Comparison of ENCODE assay signal across 30 cellular contexts in the genomic region with DNA sequence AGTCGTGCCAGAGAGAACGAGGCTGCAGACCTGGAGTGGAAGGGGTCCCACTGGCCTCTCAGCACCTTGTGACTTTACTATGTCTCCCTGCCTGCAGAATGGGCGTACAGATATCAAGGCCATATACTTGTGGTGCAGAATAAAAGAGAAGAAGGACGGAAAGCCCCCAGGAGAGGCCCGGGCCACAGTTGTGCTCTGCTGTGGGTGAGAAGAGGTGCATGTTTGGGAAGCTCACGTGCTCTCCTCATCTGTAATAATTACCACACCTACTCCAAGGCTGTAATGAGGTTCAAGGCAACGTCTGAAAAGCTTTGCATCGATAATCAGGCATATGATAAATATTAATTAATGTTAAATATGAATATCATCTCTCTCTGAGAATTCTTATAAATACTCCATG. TPM values are rescaled to one million over a fixed set of nuclear protein-coding genes. Genes with fewer than 3 reads are reported as not detected.
DNase-seq lines count a peak whose midpoint lies in the region; ATAC-seq, FAIRE-seq and TF ChIP-seq lines count a peak whose summit lies in the region.
"Had no signal": no experiment of that assay in that cellular context is flagged by ENCODE, and none has a peak within 500 bp of the region (broad histone marks: within the 10 kb centered on the region; RNA-seq: fewer than 3 reads in every experiment).

No MANE protein-coding gene starts in this region.

- H3K36me3 ChIP-seq in IMR-90 (ENCODE audit: control insufficient read depth, insufficient read depth, low read length) (peaks cover 5% of the 10 kb centered on the region), GM12878 (ENCODE audit: control insufficient read depth in 2 of 2, insufficient read depth in 2 of 2, low read length in 1 of 2) (peaks cover 4 to 15% of the 10 kb centered on the region in 2 experiments; a peak in 2 of 4 replicates), skeletal muscle tissue (ENCODE audit: control insufficient read depth in 3 of 3, insufficient read depth in 3 of 3, low read length in 3 of 3) (peaks cover 0 to 5% (median 4%) of the 10 kb centered on the region in 3 donors), mammary epithelial cell (ENCODE audit: insufficient read depth, low read length) (no peaks in the 10 kb centered on the region), mesendoderm (ENCODE audit: control insufficient read depth, insufficient read depth, low read length) (no peaks in the 10 kb centered on the region)
- H3K36me3 ChIP-seq: cardiac muscle cell, colonic mucosa, left lung, prostate gland, upper lobe of left lung had no signal

- TF ChIP-seq RAD21 in IMR-90 (IDR thresholded peaks at IDR 0.05; ENCODE audit: low read length) (no peak), GM12878 (IDR thresholded peaks at IDR 0.05; ENCODE audit: insufficient read depth, low read depth, low read length) (no peak)

- H3K9me3 ChIP-seq in IMR-90 (ENCODE audit: control insufficient read depth, insufficient read depth, low read length) (no peaks in the 10 kb centered on the region), GM12878 (replicated peaks; ENCODE audit: control insufficient read depth, insufficient read depth, low read length) (no peaks in the 10 kb centered on the region; the same call in 2 of the 3 replicates), skeletal muscle tissue (ENCODE audit: control insufficient read depth in 3 of 3, low read length in 3 of 3) (peaks cover 0 to 2% (median 0%) of the 10 kb centered on the region in 3 donors), mammary epithelial cell (replicated peaks; ENCODE audit: insufficient read depth, low read length) (no peaks in the 10 kb centered on the region)
- H3K9me3 ChIP-seq: colonic mucosa, left lung, prostate gland, upper lobe of left lung had no signal

- H4K8ac ChIP-seq in IMR-90 (ENCODE audit: low read depth in 2 of 2, low read length in 2 of 2) (peak overlapping the region; percentile 48 to 71; a peak in 3 of 4 replicates), mesendoderm (ENCODE audit: low read depth, low read length) (no peak overlapping the region)

- H3K9ac ChIP-seq in IMR-90 (ENCODE audit: low read depth, low read length) (no peak overlapping the region), GM12878 (ENCODE audit: control insufficient read depth, insufficient read depth, low read length) (peak overlapping the region; percentile 11), skeletal muscle tissue (ENCODE audit: low read depth in 1 of 3, low read length in 3 of 3) (peak overlapping the region in 2 of 3 donors; percentile 28 to 72), mammary epithelial cell (ENCODE audit: insufficient read depth, low read length) (no peak overlapping the region), mesendoderm (ENCODE audit: low read length) (no peak overlapping the region)

- SMC1A ChIA-PET in GM12878 (lab: Charles Lee; ENCODE audit: uncharacterized antibody, unreplicated experiment), result interaction anchor here (0.6 to 12.3 kb wide), 12 partner anchors 12 to 539 kb away, joined by 3 to 205 read pairs (median 8); a partner anchor contains a TSS

- intact Hi-C loops in IMR-90 (cut with micrococcal nuclease), result loop anchor here (2.0 kb wide), 1 partner anchor 16 kb away; no protein-coding TSS in a partner anchor
- intact Hi-C loops in GM12878 (cut with micrococcal nuclease; ENCODE audit: unreplicated experiment), result loop anchor here (2.0 kb wide), 1 partner anchor 14 kb away; no protein-coding TSS in a partner anchor
- intact Hi-C loops in mammary epithelial cell (cut with micrococcal nuclease), result no loop called here

- no TSS peak for BruUV-seq in IMR-90 (replicated peaks; lab: Mats Ljungman, UMichigan)
- TSS peak; percentile 5 for BruUV-seq in GM12878 (replicated peaks; lab: Mats Ljungman, UMichigan)
- BruUV-seq in mammary epithelial cell (replicated peaks; lab: Mats Ljungman, UMichigan), result no TSS peak

- peak overlapping the region; percentile 37 for H3K18ac ChIP-seq in IMR-90 (ENCODE audit: low read depth, low read length)
- no peak overlapping the region for H3K18ac ChIP-seq in mesendoderm (ENCODE audit: low read length)

- H3K4me1 ChIP-seq in IMR-90 (ENCODE audit: control insufficient read depth, insufficient read depth, low read length) (peaks cover 28% of the 10 kb centered on the region), GM12878 (ENCODE audit: control insufficient read depth, insufficient read depth, low read length) (peaks cover 76% of the 10 kb centered on the region), skeletal muscle tissue (ENCODE audit: control insufficient read depth in 3 of 3, insufficient read depth in 3 of 3, low read length in 3 of 3) (peaks cover 48 to 55% (median 53%) of the 10 kb centered on the region in 3 donors), mammary epithelial cell (ENCODE audit: insufficient read depth, low read length) (peaks cover 15% of the 10 kb centered on the region), mesendoderm (ENCODE audit: control insufficient read depth, low read depth, low read length) (no peaks in the 10 kb centered on the region)
- H3K4me1 ChIP-seq: prostate gland had no signal

- no peak for FAIRE-seq in GM12878 (lab: Jason Lieb, UNC)

- peak overlapping the region; percentile 58 for H3K4me3 ChIP-seq in GM12865 (ENCODE audit: low read depth, low read length)
- H3K4me3 ChIP-seq in IMR-90 (ENCODE audit: insufficient read depth, low read depth, low read length), result no peak overlapping the region
- H3K4me3 ChIP-seq in GM12878, result 0 out of 2 replicates have a peak overlapping the region, but pooled peaks have one; percentile 14
- H3K4me3 ChIP-seq in skeletal muscle tissue (ENCODE audit: low read length in 3 of 3), result peak overlapping the region in 1 of 3 donors; percentile 64
- no peak overlapping the region for H3K4me3 ChIP-seq in mammary epithelial cell (replicated peaks in 1 of 3; ENCODE audit: insufficient read depth in 1 of 3, low read depth in 2 of 3, low read length in 3 of 3)
- H3K4me3 ChIP-seq in mesendoderm (ENCODE audit: low read length), result no peak overlapping the region
- H3K4me3 ChIP-seq: cardiac muscle cell, colonic mucosa, left lung, prostate gland, SJCRH30, upper lobe of left lung had no signal

- no peak for TF ChIP-seq POLR2A in IMR-90 (IDR thresholded peaks at IDR 0.05; ENCODE audit: low read depth, low read length)
- TF ChIP-seq POLR2A in GM12878 (IDR thresholded peaks at IDR 0.05; ENCODE audit: low read depth, low read length), result no peak

- RAD21 ChIA-PET in GM12878 (lab: Charles Lee; ENCODE audit: unreplicated experiment), result interaction anchor here (0.6 to 10.7 kb wide), 13 partner anchors 11 to 619 kb away, joined by 3 to 149 read pairs (median 4); a partner anchor contains a TSS

- H3K27me3 ChIP-seq in IMR-90 (ENCODE audit: control insufficient read depth, insufficient read depth, low read length), result no peaks in the 10 kb centered on the region
- H3K27me3 ChIP-seq in GM12878 (replicated peaks in 1 of 2; ENCODE audit: control insufficient read depth in 2 of 2, insufficient read depth in 2 of 2, low read length in 1 of 2), result no peaks in the 10 kb centered on the region
- no peaks in the 10 kb centered on the region for H3K27me3 ChIP-seq in skeletal muscle tissue (ENCODE audit: control insufficient read depth in 3 of 3, insufficient read depth in 3 of 3, low read length in 3 of 3)
- H3K27me3 ChIP-seq in mammary epithelial cell (ENCODE audit: insufficient read depth, low read length), result no peaks in the 10 kb centered on the region
- H3K27me3 ChIP-seq in mesendoderm (ENCODE audit: insufficient read depth, low read length, poor library complexity), result no peaks in the 10 kb centered on the region
- H3K27me3 ChIP-seq: cardiac muscle cell, colonic mucosa, left lung, SJCRH30, upper lobe of left lung had no signal

- peaks cover 32% of the 10 kb centered on the region for H3K9me1 ChIP-seq in IMR-90 (ENCODE audit: insufficient read depth, low read length)

- no peak overlapping the region for H3K56ac ChIP-seq in IMR-90 (ENCODE audit: extremely low read depth, insufficient read depth, low read length)
- no peak overlapping the region for H3K56ac ChIP-seq in mesendoderm (ENCODE audit: low read length)

- peak overlapping the region; percentile 84 for H3K14ac ChIP-seq in IMR-90 (replicated peaks; ENCODE audit: low read depth, low read length)

- peak overlapping the region; percentile 50 for H3K23ac ChIP-seq in IMR-90 (ENCODE audit: low read depth, low read length)
- no peak overlapping the region for H3K23ac ChIP-seq in mesendoderm (ENCODE audit: low read length)

- TF ChIP-seq EP300 in GM12878 (IDR thresholded peaks at IDR 0.05; ENCODE audit: borderline replicate concordance in 1 of 2, control insufficient read depth in 1 of 2, low read depth in 2 of 2, low read length in 2 of 2), result no peak

- H2BK20ac ChIP-seq in IMR-90 (ENCODE audit: low read depth, low read length), result peak overlapping the region; percentile 94

- peaks cover 81% of the 10 kb centered on the region for H3K79me2 ChIP-seq in GM12878 (ENCODE audit: control insufficient read depth, insufficient read depth, low read length)
- H3K79me2 ChIP-seq in mammary epithelial cell (ENCODE audit: insufficient read depth, low read length), result no peaks in the 10 kb centered on the region
- H3K79me2 ChIP-seq in mesendoderm (ENCODE audit: control insufficient read depth, insufficient read depth, low read length), result no peaks in the 10 kb centered on the region

- POLR2A ChIA-PET in IMR-90 (lab: Charles Lee; ENCODE audit: unreplicated experiment), result no interaction called here
- POLR2A ChIA-PET in GM12878 (lab: Charles Lee), result interaction anchor here (0.9 to 8.8 kb wide), 8 partner anchors 10 to 57 kb away, joined by 3 to 116 read pairs (median 4); a partner anchor contains a TSS

- peaks cover 57 to 77% of the 10 kb centered on the region in 2 experiments for H3K79me1 ChIP-seq in IMR-90 (ENCODE audit: low read depth in 1 of 2, low read length in 2 of 2)
- H3K79me1 ChIP-seq in mesendoderm (ENCODE audit: low read length), result no peaks in the 10 kb centered on the region

- TF ChIP-seq CTCF in GM12865 (IDR thresholded peaks at IDR 0.05; ENCODE audit: insufficient read depth, low read depth, low read length, missing control alignments) (no peak), IMR-90 (conservative IDR thresholded peaks at IDR 0.05; ENCODE audit: low read depth, low read length) (no peak), GM12878 (IDR thresholded peaks at IDR 0.05 in 2 of 3, conservative IDR thresholded peaks at IDR 0.05 in 1 of 3; ENCODE audit: control insufficient read depth in 2 of 3, extremely low read depth in 1 of 3, insufficient read depth in 1 of 3, low read depth in 3 of 3, low read length in 3 of 3) (no peak), mammary epithelial cell (conservative IDR thresholded peaks at IDR 0.05 in 1 of 2, IDR thresholded peaks at IDR 0.05 in 1 of 2; ENCODE audit: extremely low read depth in 1 of 2, insufficient read depth in 1 of 2, low read depth in 1 of 2, low read length in 2 of 2) (no peak)

- dilution Hi-C loops in IMR-90 (cut with HindIII; ENCODE audit: low sequenced_read_pairs, unreplicated experiment), result no loop called here
- dilution Hi-C loops in mammary epithelial cell (cut with HindIII; ENCODE audit: low sequenced_read_pairs), result no loop called here

- H2AK9ac ChIP-seq in IMR-90 (replicated peaks; ENCODE audit: low read depth, low read length, poor library complexity), result peak overlapping the region; percentile 62

- H4K91ac ChIP-seq in IMR-90 (ENCODE audit: insufficient read depth, low read depth, low read length), result peak overlapping the region; percentile 86

- CTCF ChIA-PET in IMR-90 (lab: Yijun Ruan, JAX), result no interaction called here
- CTCF ChIA-PET in GM12878 (lab: Yijun Ruan, JAX), result interaction anchor here (0.9 to 2.9 kb wide), 10 partner anchors 10 to 71 kb away, joined by 3 to 16 read pairs (median 5); a partner anchor contains a TSS
- CTCF ChIA-PET in mammary epithelial cell (lab: Charles Lee; ENCODE audit: low non-redundant PET), result no interaction called here

- peak overlapping the region; percentile 12 for H2AFZ ChIP-seq in IMR-90 (replicated peaks; ENCODE audit: low read length, poor library complexity)
- H2AFZ ChIP-seq in GM12878 (ENCODE audit: control insufficient read depth, low read depth, low read length), result peak overlapping the region; percentile 24
- no peak overlapping the region for H2AFZ ChIP-seq in mammary epithelial cell (ENCODE audit: low read depth, low read length)

- H2BK5ac ChIP-seq in IMR-90 (ENCODE audit: low read depth, low read length, poor library complexity, severe bottlenecking), result peak overlapping the region; percentile 87
- H2BK5ac ChIP-seq in mesendoderm (ENCODE audit: low read length), result no peak overlapping the region

- in situ Hi-C loops in IMR-90 (cut with MboI; ENCODE audit: low sequenced_read_pairs), result no loop called here
- in situ Hi-C loops in GM12878 (cut with MboI), result no loop called here
- in situ Hi-C loops in mammary epithelial cell (cut with MboI; ENCODE audit: low sequenced_read_pairs in 2 of 2), result no loop called here

- 0 out of 2 replicates have a peak, but pooled peaks cover 4% of the 10 kb centered on the region for H4K20me1 ChIP-seq in IMR-90 (ENCODE audit: insufficient read depth, low read length)
- no peaks in the 10 kb centered on the region for H4K20me1 ChIP-seq in GM12878 (ENCODE audit: control insufficient read depth, insufficient read depth)
- H4K20me1 ChIP-seq in mammary epithelial cell (ENCODE audit: insufficient read depth, low read length), result no peaks in the 10 kb centered on the region

- H3K27ac ChIP-seq in IMR-90 (ENCODE audit: insufficient read depth, low read length) (no peak overlapping the region), GM12878 (ENCODE audit: control insufficient read depth, insufficient read depth) (peak overlapping the region; percentile 96), skeletal muscle tissue (ENCODE audit: low read depth, low read length) (peak overlapping the region; percentile 90), mammary epithelial cell (ENCODE audit: insufficient read depth, low read depth, low read length) (no peak overlapping the region), mesendoderm (ENCODE audit: low read depth, low read length) (no peak overlapping the region)
- H3K27ac ChIP-seq: C4-2B, cardiac muscle cell, colonic mucosa, epithelial cell of prostate, prostate gland, SJCRH30 had no signal

- H3K4me2 ChIP-seq in IMR-90 (ENCODE audit: low read depth, low read length) (no peak overlapping the region), GM12878 (ENCODE audit: control insufficient read depth, insufficient read depth) (peak overlapping the region; percentile 52), mammary epithelial cell (ENCODE audit: insufficient read depth, low read depth, low read length) (no peak overlapping the region), mesendoderm (ENCODE audit: low read length) (no peak overlapping the region)

- no peak for ATAC-seq in IMR-90 (ENCODE audit: low read depth)
- peak; percentile 27 for ATAC-seq in GM12878
- ATAC-seq in HG03565 (IDR thresholded peaks at IDR 0.05; ENCODE audit: unreplicated experiment), result no peak
- ATAC-seq: activated CD4-positive, alpha-beta T cell treated with anti-CD3 and anti-CD28 coated beads for 36 hours; left lung had no signal

- H2BK120ac ChIP-seq in IMR-90 (ENCODE audit: low read depth, low read length), result peak overlapping the region; percentile 87
- H2BK120ac ChIP-seq in mesendoderm (ENCODE audit: low read depth, low read length), result no peak overlapping the region

- peak overlapping the region; percentile 91 for H3K4ac ChIP-seq in IMR-90 (ENCODE audit: low read depth, low read length)
- no peak overlapping the region for H3K4ac ChIP-seq in mesendoderm (ENCODE audit: low read depth, low read length)

- peak overlapping the region; percentile 78; the same call in 2 of the 3 replicates for H2BK15ac ChIP-seq in IMR-90 (ENCODE audit: low read depth, low read length)
- no peak overlapping the region for H2BK15ac ChIP-seq in mesendoderm (replicated peaks; ENCODE audit: low read depth)

- WGBS in IMR-90 (ENCODE audit: extremely low coverage in 2 of 2, insufficient read length in 1 of 2), 2 experiments, result no CpG with 5 or more reads among the region's 8 CpGs
- WGBS in GM12878 (ENCODE audit: insufficient coverage, insufficient replicate concordance, low lambda C conversion rate, missing lambda C conversion rate), result 6% methylated on average over 8 of the region's 8 CpGs
- WGBS in mammary epithelial cell (ENCODE audit: low coverage, missing lambda C conversion rate), result 96% methylated on average over 8 of the region's 8 CpGs
- no CpG with 5 or more reads among the region's 8 CpGs for WGBS in mesendoderm (ENCODE audit: extremely low coverage, insufficient coverage, low lambda C conversion rate)

- H2AK5ac ChIP-seq in IMR-90 (ENCODE audit: low read depth, low read length), result peak overlapping the region; percentile 90
- H2AK5ac ChIP-seq in mesendoderm (ENCODE audit: low read length), result no peak overlapping the region

- peak; percentile 54 for DNase-seq in GM12865 (ENCODE audit: low read depth)
- DNase-seq in IMR-90, result no peak
- DNase-seq in GM12878 (ENCODE audit: low read depth, low spot score), result no peak
- no peak for DNase-seq in mammary epithelial cell
- no peak for DNase-seq in mesendoderm
- DNase-seq: activated CD4-positive, alpha-beta T cell treated with anti-CD3 and anti-CD28 coated beads for 36 hours; activated gamma-delta T cell; activated naive CD8-positive, alpha-beta T cell treated with anti-CD3 and anti-CD28 coated beads for 36 hours; activated T-cell treated with anti-CD3 and anti-CD28 coated beads, Interleukin-2, amount 50 U/mL, for 24 hours; colonic mucosa; DND-41; effector memory CD4-positive, alpha-beta T cell; GF-D8; H9; islet precursor cell; left lung; NCI-H1436; NCI-H2107; NCI-H446; NCI-H82; SJCRH30; stimulated activated CD4-positive, alpha-beta T cell treated with anti-CD3 and anti-CD28 coated beads, Interleukin-4, amount 100 ng/mL, for 4 hours; T-helper 9 cell; upper lobe of left lung had no signal

- H4K5ac ChIP-seq in IMR-90 (ENCODE audit: low read depth, low read length), result 0 out of 2 replicates have a peak overlapping the region, but pooled peaks have one; percentile 8
- no peak overlapping the region for H4K5ac ChIP-seq in mesendoderm (ENCODE audit: low read length)

RNA-seq across cellular contexts. Expression of a gene that starts 58.0 kb away (rescaled TPM):
- total RNA-seq in IMR-90 (2012; rRNA removed), result 23.6 and 23.7 TPM in 2 replicates
- polyA plus RNA-seq in IMR-90 (2012; rRNA removed), result 59.9 and 60.6 TPM in 2 replicates
- 33.0 and 76.1 TPM in 2 replicates for polyA plus RNA-seq in IMR-90 (2012; cell fraction: cytosol; rRNA removed)
- 37.3 and 45.7 TPM in 2 replicates for polyA plus RNA-seq in IMR-90 (2012; cell fraction: nucleus; rRNA removed; ENCODE audit: low replicate concordance)
- 159 and 160 TPM in 2 replicates for total RNA-seq in GM12878 (2013; cell fraction: nucleolus; rRNA removed)
- 70.6 and 76.8 TPM in 2 replicates for total RNA-seq in GM12878 (2014; rRNA removed)
- total RNA-seq in GM12878 (2014; rRNA removed; fragmentation: Illumina TruSeq; extraction: Trizol), result 40.5 and 44.9 TPM in 2 replicates
- total RNA-seq in GM12878 (2021), result 103 and 112 TPM in 2 replicates
- 27.7 TPM for polyA plus RNA-seq in GM12878 (2011; ENCODE audit: low read depth)
- 35.1 and 70.0 TPM in 2 replicates for polyA plus RNA-seq in GM12878 (2011; rRNA removed)
- polyA plus RNA-seq in GM12878 (2011; cell fraction: cytosol; rRNA removed), result 57.3 and 68.0 TPM in 2 replicates
- 69.0 and 72.8 TPM in 2 replicates for polyA plus RNA-seq in GM12878 (2011; cell fraction: nucleus; rRNA removed)
- polyA plus RNA-seq in GM12878 (2012), result 39.3 and 54.1 TPM in 2 replicates
- 41.3 and 72.2 TPM in 2 replicates for polyA plus RNA-seq in GM12878 (2014; fragmentation: Illumina TruSeq; extraction: Trizol)
- polyA plus RNA-seq in GM12878 (2014; fragmentation: Nextera tagmentation; extraction: Ambion mirVana), result 10 to 100 TPM; 49.1 to 73.6 TPM
- polyA plus RNA-seq in GM12878 (2014; rRNA removed), result 65.1 and 74.2 TPM in 2 replicates
- 100 to 1,000 TPM; 170 to 177 TPM for polyA plus RNA-seq in GM12878 (2016; fragmentation: Nextera tagmentation; extraction: Ambion mirVana)
- 66.8 and 76.8 TPM in 2 replicates for polyA minus RNA-seq in GM12878 (2011; rRNA and poly(A)+ RNA removed)
- 23.4 and 24.0 TPM in 2 replicates for polyA minus RNA-seq in GM12878 (2011; cell fraction: cytosol; rRNA and poly(A)+ RNA removed)
- polyA minus RNA-seq in GM12878 (2011; cell fraction: nucleus; rRNA and poly(A)+ RNA removed), result 47.8 and 90.9 TPM in 2 replicates
- total RNA-seq in skeletal muscle tissue, result 12.5 TPM
- total RNA-seq in mammary epithelial cell, result 10 to 100 TPM in 1 of 2 donors, 1 to 10 TPM in 1; 7.8 to 46.3 TPM
- 16.9 TPM for polyA plus RNA-seq in mammary epithelial cell
- polyA minus RNA-seq in mammary epithelial cell, result 27.4 TPM
- 0.17 TPM for polyA plus RNA-seq in mesendoderm (2013, experiment 1 of 2)
- polyA plus RNA-seq in mesendoderm (2013, experiment 2 of 2), result 0.20 TPM

Comparison
In these comparisons a context has a peak if more than half of its experiments do, and no peak if none do; other contexts are left out.
1. H3K4me3 ChIP-seq: peak in GM12865 (single experiment) and GM12878 (single experiment); none in IMR-90 (single experiment), mammary epithelial cell (0 of 3) and mesendoderm (single experiment).
2. H3K27ac ChIP-seq: peak in GM12878 (single experiment) and skeletal muscle tissue (single experiment); none in IMR-90 (single experiment), mammary epithelial cell (single experiment) and mesendoderm (single experiment).
3. H3K9ac ChIP-seq: peak in GM12878 (single experiment) and skeletal muscle tissue (2 of 3); none in IMR-90 (single experiment), mammary epithelial cell (single experiment) and mesendoderm (single experiment).